Comparison of ENCODE assay signal across 1 cellular context in the genomic region with DNA sequence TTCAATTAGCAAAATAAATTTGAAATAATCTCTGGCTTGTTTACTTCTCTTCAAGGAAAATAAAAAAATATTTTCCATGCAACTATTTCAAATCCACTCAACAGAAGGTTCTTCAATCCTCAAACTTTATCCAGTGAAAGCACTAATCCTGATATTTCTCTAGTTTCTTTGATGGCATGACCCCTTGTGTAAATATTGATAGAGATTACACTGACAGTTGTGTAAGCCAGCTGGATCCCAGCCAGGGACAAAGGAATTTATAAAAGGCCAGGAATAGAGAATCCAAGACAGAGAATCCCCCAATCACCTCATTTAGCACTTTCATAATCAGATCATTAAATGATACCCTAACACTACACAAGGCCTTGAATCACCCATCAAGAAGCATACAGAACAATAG.
TF ChIP-seq lines count a peak whose summit lies in the region.

No MANE protein-coding gene starts in this region.

TF ChIP-seq in HepG2, 621 proteins besides CTCF, POLR2A, EP300 and RAD21 (continued from another document):
- no peak for TF ChIP-seq HMGXB3 (CRISPR knock-in tag; IDR thresholded peaks at IDR 0.05; ENCODE audit: borderline replicate concordance)
- no peak for TF ChIP-seq SRF (IDR thresholded peaks at IDR 0.05; ENCODE audit: low read depth, low read length)
- TF ChIP-seq HOMEZ (CRISPR knock-in tag; IDR thresholded peaks at IDR 0.05; ENCODE audit: low read depth): peak; percentile 39; the same call in 1 of the 2 replicates
- TF ChIP-seq, protein P1, sequence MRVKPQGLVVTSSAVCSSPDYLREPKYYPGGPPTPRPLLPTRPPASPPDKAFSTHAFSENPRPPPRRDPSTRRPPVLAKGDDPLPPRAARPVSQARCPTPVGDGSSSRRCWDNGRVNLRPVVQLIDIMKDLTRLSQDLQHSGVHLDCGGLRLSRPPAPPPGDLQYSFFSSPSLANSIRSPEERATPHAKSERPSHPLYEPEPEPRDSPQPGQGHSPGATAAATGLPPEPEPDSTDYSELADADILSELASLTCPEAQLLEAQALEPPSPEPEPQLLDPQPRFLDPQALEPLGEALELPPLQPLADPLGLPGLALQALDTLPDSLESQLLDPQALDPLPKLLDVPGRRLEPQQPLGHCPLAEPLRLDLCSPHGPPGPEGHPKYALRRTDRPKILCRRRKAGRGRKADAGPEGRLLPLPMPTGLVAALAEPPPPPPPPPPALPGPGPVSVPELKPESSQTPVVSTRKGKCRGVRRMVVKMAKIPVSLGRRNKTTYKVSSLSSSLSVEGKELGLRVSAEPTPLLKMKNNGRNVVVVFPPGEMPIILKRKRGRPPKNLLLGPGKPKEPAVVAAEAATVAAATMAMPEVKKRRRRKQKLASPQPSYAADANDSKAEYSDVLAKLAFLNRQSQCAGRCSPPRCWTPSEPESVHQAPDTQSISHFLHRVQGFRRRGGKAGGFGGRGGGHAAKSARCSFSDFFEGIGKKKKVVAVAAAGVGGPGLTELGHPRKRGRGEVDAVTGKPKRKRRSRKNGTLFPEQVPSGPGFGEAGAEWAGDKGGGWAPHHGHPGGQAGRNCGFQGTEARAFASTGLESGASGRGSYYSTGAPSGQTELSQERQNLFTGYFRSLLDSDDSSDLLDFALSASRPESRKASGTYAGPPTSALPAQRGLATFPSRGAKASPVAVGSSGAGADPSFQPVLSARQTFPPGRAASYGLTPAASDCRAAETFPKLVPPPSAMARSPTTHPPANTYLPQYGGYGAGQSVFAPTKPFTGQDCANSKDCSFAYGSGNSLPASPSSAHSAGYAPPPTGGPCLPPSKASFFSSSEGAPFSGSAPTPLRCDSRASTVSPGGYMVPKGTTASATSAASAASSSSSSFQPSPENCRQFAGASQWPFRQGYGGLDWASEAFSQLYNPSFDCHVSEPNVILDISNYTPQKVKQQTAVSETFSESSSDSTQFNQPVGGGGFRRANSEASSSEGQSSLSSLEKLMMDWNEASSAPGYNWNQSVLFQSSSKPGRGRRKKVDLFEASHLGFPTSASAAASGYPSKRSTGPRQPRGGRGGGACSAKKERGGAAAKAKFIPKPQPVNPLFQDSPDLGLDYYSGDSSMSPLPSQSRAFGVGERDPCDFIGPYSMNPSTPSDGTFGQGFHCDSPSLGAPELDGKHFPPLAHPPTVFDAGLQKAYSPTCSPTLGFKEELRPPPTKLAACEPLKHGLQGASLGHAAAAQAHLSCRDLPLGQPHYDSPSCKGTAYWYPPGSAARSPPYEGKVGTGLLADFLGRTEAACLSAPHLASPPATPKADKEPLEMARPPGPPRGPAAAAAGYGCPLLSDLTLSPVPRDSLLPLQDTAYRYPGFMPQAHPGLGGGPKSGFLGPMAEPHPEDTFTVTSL (CRISPR knock-in tag; IDR thresholded peaks at IDR 0.05; ENCODE audit: borderline replicate concordance): peak; percentile 94; the same call in 1 of the 2 replicates
- TF ChIP-seq, protein P2, sequence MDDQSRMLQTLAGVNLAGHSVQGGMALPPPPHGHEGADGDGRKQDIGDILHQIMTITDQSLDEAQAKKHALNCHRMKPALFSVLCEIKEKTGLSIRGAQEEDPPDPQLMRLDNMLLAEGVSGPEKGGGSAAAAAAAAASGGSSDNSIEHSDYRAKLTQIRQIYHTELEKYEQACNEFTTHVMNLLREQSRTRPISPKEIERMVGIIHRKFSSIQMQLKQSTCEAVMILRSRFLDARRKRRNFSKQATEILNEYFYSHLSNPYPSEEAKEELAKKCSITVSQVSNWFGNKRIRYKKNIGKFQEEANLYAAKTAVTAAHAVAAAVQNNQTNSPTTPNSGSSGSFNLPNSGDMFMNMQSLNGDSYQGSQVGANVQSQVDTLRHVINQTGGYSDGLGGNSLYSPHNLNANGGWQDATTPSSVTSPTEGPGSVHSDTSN (CRISPR knock-in tag; IDR thresholded peaks at IDR 0.05; ENCODE audit: borderline replicate concordance): no peak
- TF ChIP-seq, protein P3, sequence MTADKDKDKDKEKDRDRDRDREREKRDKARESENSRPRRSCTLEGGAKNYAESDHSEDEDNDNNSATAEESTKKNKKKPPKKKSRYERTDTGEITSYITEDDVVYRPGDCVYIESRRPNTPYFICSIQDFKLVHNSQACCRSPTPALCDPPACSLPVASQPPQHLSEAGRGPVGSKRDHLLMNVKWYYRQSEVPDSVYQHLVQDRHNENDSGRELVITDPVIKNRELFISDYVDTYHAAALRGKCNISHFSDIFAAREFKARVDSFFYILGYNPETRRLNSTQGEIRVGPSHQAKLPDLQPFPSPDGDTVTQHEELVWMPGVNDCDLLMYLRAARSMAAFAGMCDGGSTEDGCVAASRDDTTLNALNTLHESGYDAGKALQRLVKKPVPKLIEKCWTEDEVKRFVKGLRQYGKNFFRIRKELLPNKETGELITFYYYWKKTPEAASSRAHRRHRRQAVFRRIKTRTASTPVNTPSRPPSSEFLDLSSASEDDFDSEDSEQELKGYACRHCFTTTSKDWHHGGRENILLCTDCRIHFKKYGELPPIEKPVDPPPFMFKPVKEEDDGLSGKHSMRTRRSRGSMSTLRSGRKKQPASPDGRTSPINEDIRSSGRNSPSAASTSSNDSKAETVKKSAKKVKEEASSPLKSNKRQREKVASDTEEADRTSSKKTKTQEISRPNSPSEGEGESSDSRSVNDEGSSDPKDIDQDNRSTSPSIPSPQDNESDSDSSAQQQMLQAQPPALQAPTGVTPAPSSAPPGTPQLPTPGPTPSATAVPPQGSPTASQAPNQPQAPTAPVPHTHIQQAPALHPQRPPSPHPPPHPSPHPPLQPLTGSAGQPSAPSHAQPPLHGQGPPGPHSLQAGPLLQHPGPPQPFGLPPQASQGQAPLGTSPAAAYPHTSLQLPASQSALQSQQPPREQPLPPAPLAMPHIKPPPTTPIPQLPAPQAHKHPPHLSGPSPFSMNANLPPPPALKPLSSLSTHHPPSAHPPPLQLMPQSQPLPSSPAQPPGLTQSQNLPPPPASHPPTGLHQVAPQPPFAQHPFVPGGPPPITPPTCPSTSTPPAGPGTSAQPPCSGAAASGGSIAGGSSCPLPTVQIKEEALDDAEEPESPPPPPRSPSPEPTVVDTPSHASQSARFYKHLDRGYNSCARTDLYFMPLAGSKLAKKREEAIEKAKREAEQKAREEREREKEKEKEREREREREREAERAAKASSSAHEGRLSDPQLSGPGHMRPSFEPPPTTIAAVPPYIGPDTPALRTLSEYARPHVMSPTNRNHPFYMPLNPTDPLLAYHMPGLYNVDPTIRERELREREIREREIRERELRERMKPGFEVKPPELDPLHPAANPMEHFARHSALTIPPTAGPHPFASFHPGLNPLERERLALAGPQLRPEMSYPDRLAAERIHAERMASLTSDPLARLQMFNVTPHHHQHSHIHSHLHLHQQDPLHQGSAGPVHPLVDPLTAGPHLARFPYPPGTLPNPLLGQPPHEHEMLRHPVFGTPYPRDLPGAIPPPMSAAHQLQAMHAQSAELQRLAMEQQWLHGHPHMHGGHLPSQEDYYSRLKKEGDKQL (CRISPR knock-in tag; IDR thresholded peaks at IDR 0.05; ENCODE audit: low read depth): peak; percentile 55; the same call in 1 of the 2 replicates
- TF ChIP-seq ZNF674 (CRISPR knock-in tag; IDR thresholded peaks at IDR 0.05; ENCODE audit: low read depth): no peak
- TF ChIP-seq, protein P4, sequence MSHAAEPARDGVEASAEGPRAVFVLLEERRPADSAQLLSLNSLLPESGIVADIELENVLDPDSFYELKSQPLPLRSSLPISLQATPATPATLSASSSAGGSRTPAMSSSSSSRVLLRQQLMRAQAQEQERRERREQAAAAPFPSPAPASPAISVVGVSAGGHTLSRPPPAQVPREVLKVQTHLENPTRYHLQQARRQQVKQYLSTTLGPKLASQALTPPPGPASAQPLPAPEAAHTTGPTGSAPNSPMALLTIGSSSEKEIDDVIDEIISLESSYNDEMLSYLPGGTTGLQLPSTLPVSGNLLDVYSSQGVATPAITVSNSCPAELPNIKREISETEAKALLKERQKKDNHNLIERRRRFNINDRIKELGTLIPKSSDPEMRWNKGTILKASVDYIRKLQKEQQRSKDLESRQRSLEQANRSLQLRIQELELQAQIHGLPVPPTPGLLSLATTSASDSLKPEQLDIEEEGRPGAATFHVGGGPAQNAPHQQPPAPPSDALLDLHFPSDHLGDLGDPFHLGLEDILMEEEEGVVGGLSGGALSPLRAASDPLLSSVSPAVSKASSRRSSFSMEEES (CRISPR knock-in tag; IDR thresholded peaks at IDR 0.05): peak; percentile 49; the same call in 1 of the 2 replicates
- no peak for TF ChIP-seq RNF2 (conservative IDR thresholded peaks at IDR 0.05; ENCODE audit: low read depth)
- TF ChIP-seq, protein P5, sequence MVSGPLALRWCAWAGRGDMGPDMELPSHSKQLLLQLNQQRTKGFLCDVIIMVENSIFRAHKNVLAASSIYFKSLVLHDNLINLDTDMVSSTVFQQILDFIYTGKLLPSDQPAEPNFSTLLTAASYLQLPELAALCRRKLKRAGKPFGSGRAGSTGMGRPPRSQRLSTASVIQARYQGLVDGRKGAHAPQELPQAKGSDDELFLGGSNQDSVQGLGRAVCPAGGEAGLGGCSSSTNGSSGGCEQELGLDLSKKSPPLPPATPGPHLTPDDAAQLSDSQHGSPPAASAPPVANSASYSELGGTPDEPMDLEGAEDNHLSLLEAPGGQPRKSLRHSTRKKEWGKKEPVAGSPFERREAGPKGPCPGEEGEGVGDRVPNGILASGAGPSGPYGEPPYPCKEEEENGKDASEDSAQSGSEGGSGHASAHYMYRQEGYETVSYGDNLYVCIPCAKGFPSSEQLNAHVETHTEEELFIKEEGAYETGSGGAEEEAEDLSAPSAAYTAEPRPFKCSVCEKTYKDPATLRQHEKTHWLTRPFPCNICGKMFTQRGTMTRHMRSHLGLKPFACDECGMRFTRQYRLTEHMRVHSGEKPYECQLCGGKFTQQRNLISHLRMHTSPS (CRISPR knock-in tag; IDR thresholded peaks at IDR 0.05; ENCODE audit: low read depth): no peak
- TF ChIP-seq ZMYM3 (CRISPR knock-in tag; IDR thresholded peaks at IDR 0.05): no peak
- no peak for TF ChIP-seq IRF2 (CRISPR knock-in tag; IDR thresholded peaks at IDR 0.05)
- peak; percentile 37; the same call in 1 of the 2 replicates for TF ChIP-seq ZNF331 (CRISPR knock-in tag; IDR thresholded peaks at IDR 0.05)
- TF ChIP-seq SALL1 (CRISPR knock-in tag; IDR thresholded peaks at IDR 0.05): peak; percentile 19; the same call in 1 of the 2 replicates
- peak; percentile 51; the same call in 1 of the 2 replicates for TF ChIP-seq SOX13 (IDR thresholded peaks at IDR 0.05)
- TF ChIP-seq SOX13 (CRISPR knock-in tag; conservative IDR thresholded peaks at IDR 0.05 in 1 of 2, IDR thresholded peaks at IDR 0.05 in 1 of 2): peak in 1 of 2 experiments; percentile 91; a peak in 2 of 4 replicates
